ENCODE assay signal across 10 cellular contexts in the genomic region with DNA sequence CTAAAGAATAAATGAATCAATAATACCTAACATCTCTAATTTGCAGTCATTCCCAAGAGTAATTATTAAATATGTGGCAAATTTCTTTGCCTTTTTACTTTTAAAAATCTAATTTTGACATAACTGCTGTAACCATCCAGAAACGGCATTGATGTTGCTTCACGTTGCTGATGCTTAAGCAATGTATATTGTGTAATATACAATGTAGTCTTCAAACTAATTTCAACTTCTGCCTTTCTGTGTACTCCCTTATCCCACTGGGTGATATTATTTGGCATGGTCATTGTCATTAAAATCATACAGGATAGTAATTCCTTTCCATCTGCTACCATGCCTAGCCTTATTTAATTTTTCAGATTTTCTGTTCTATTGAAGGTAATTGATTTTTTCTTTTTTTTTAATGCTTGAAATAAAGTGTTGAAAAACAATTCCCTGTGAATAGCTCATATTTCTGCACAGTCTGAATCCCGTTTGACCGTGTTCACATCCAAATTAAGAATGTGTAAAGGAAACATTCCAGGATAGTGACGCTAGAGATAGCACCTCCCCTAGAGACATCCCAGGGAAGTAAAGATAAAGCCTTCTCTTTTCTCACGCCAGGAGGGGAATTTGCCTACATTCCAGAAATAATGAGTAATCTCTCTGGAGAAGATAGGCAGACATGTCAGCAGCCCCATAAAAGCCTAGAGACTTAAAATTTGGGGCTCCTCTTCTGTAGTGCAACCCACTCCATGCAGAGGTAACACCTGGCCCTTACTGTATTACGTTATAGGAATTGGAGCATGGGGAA. TPM values are rescaled to one million over a fixed set of nuclear protein-coding genes. Genes with fewer than 3 reads are reported as not detected.
DNase-seq lines count a peak whose midpoint lies in the region; TF ChIP-seq lines count a peak whose summit lies in the region.
"Had no signal": no experiment of that assay in that cellular context is flagged by ENCODE, and none has a peak within 500 bp of the region (broad histone marks: within the 10 kb centered on the region; RNA-seq: fewer than 3 reads in every experiment).

No MANE protein-coding gene starts in this region.

- H3K27me3 Mint-ChIP-seq in T-helper 2 cell treated with Interferon-gamma antibody and Interleukin-4, amounts not matched to agents 5 μg/mL and 100 μg/mL, for 36 hours (ENCODE audit: low read depth): no peaks in the 10 kb centered on the region

- H3K27me3 ChIP-seq in fibroblast of lung (ENCODE audit: control insufficient read depth, insufficient read depth, low read length): no peaks in the 10 kb centered on the region
- H3K27me3 ChIP-seq in neuronal stem cell (ENCODE audit: control insufficient read depth in 3 of 3, insufficient read depth in 3 of 3, low read depth in 1 of 3, low read length in 3 of 3): no peaks in the 10 kb centered on the region

- no peak for TF ChIP-seq CTCF in fibroblast of lung (conservative IDR thresholded peaks at IDR 0.05 in 1 of 2, IDR thresholded peaks at IDR 0.05 in 1 of 2; ENCODE audit: low read depth in 1 of 2, low read length in 2 of 2)

- no peak overlapping the region for H4K8ac ChIP-seq in neuronal stem cell (ENCODE audit: low read depth, low read length)

- H3K9me3 Mint-ChIP-seq in T-helper 2 cell treated with Interferon-gamma antibody and Interleukin-4, amounts not matched to agents 5 μg/mL and 100 μg/mL, for 36 hours: no peaks in the 10 kb centered on the region

- H3K4me1 Mint-ChIP-seq in T-helper 2 cell treated with Interferon-gamma antibody and Interleukin-4, amounts not matched to agents 5 μg/mL and 100 μg/mL, for 36 hours (ENCODE audit: low read depth): peaks cover 4% of the 10 kb centered on the region

- H3K4me1 ChIP-seq in fibroblast of lung (ENCODE audit: control insufficient read depth, extremely low read depth, insufficient read depth, low read length) (peaks cover 18% of the 10 kb centered on the region), neuronal stem cell (ENCODE audit: control insufficient read depth in 2 of 2, insufficient read depth in 1 of 2, low read depth in 1 of 2, low read length in 2 of 2) (peaks cover 7 to 13% of the 10 kb centered on the region in 2 donors)

- H2BK15ac ChIP-seq in neuronal stem cell (ENCODE audit: low read length): no peak overlapping the region

- DNase-seq in GF-D8 (lab: John Stamatoyannopoulos, UW): peak; percentile 63
- peak; percentile 30 for DNase-seq in RKO (ENCODE audit: low spot score)
- DNase-seq in fibroblast of lung (ENCODE audit: low read depth in 2 of 2): peak; percentile 64 to 98
- DNase-seq in neuronal stem cell (ENCODE audit: low spot score): peak; percentile 42
- no peak for DNase-seq in NCI-H2081 treated with DMSO at 0.1 percent for 48 hours (lab: John Stamatoyannopoulos, UW)
- DNase-seq in DMS 273 (lab: John Stamatoyannopoulos, UW; ENCODE audit: unreplicated experiment): no peak
- DNase-seq in T-helper 2 cell treated with Interferon-gamma antibody and Interleukin-4, amounts not matched to agents 5 μg/mL and 100 μg/mL, for 36 hours (ENCODE audit: low spot score): no peak
- DNase-seq in activated naive CD4-positive, alpha-beta T cell treated with Interleukin-2 at 50 U/mL for 16 hours: no peak
- DNase-seq: head of caudate nucleus, WERI-Rb-1 had no signal

- H3K18ac ChIP-seq in neuronal stem cell (ENCODE audit: low read length): no peak overlapping the region

- H3K36me3 ChIP-seq in fibroblast of lung (ENCODE audit: control insufficient read depth, insufficient read depth, low read length) (peaks cover 3% of the 10 kb centered on the region), neuronal stem cell (replicated peaks in 1 of 2; ENCODE audit: control insufficient read depth in 2 of 2, insufficient read depth in 2 of 2, low read length in 2 of 2) (peaks cover 2 to 53% of the 10 kb centered on the region in 2 donors)

- H3K4ac ChIP-seq in neuronal stem cell (ENCODE audit: low read length): no peak overlapping the region

- H3K9me3 ChIP-seq in fibroblast of lung (ENCODE audit: control insufficient read depth, insufficient read depth, low read depth, low read length): no peaks in the 10 kb centered on the region
- H3K9me3 ChIP-seq in neuronal stem cell (replicated peaks in 1 of 2; ENCODE audit: control insufficient read depth in 2 of 2, insufficient read depth in 1 of 2, low read depth in 1 of 2, low read length in 2 of 2): peaks cover 0 to 13% of the 10 kb centered on the region in 2 donors

- peak overlapping the region; percentile 61 for H3K27ac ChIP-seq in fibroblast of lung (ENCODE audit: insufficient read depth, low read length)
- peak overlapping the region; percentile 67 for H3K27ac ChIP-seq in neuronal stem cell (replicated peaks; ENCODE audit: low read length)
- H3K27ac ChIP-seq: WERI-Rb-1 had no signal

- no CpG with 5 or more reads among the region's 7 CpGs for WGBS in neuronal stem cell (ENCODE audit: extremely low coverage in 2 of 2, insufficient read length in 2 of 2, insufficient replicate concordance in 1 of 2), 2 donors

- H2BK12ac ChIP-seq in neuronal stem cell (ENCODE audit: low read length): no peak overlapping the region

- H3K23ac ChIP-seq in neuronal stem cell (ENCODE audit: low read depth, low read length, poor library complexity): no peak overlapping the region

- no peak overlapping the region for H3K14ac ChIP-seq in neuronal stem cell (ENCODE audit: low read length)

- no peak overlapping the region for H2BK5ac ChIP-seq in neuronal stem cell (ENCODE audit: low read length)

- H3K27ac Mint-ChIP-seq in T-helper 2 cell treated with Interferon-gamma antibody and Interleukin-4, amounts not matched to agents 5 μg/mL and 100 μg/mL, for 36 hours: no peak overlapping the region

- H3K4me3 ChIP-seq in fibroblast of lung (replicated peaks in 1 of 4; ENCODE audit: control extremely low read depth in 1 of 4, insufficient read depth in 1 of 4, low read depth in 3 of 4, low read length in 4 of 4) (no peak overlapping the region), neuronal stem cell (ENCODE audit: low read length in 2 of 2) (no peak overlapping the region)

- H4K20me1 ChIP-seq in fibroblast of lung (ENCODE audit: control insufficient read depth, extremely low read depth, insufficient read depth, low read length): no peaks in the 10 kb centered on the region

- H3K4me3 Mint-ChIP-seq in T-helper 2 cell treated with Interferon-gamma antibody and Interleukin-4, amounts not matched to agents 5 μg/mL and 100 μg/mL, for 36 hours: no peak overlapping the region

- H2AK5ac ChIP-seq in neuronal stem cell (ENCODE audit: low read depth, low read length): no peak overlapping the region

- peaks cover 5% of the 10 kb centered on the region for H3K79me2 ChIP-seq in fibroblast of lung (ENCODE audit: control insufficient read depth, insufficient read depth, low read length)

- peaks cover 22% of the 10 kb centered on the region for H3K36me3 Mint-ChIP-seq in T-helper 2 cell treated with Interferon-gamma antibody and Interleukin-4, amounts not matched to agents 5 μg/mL and 100 μg/mL, for 36 hours (ENCODE audit: low read depth)

- peak overlapping the region; percentile 21 for H3K4me2 ChIP-seq in fibroblast of lung (ENCODE audit: extremely low read depth, insufficient read depth, low read length)
- H3K4me2 ChIP-seq in neuronal stem cell (ENCODE audit: insufficient read depth, low read length, poor library complexity, severe bottlenecking): no peak overlapping the region

- H3K9ac ChIP-seq in fibroblast of lung (ENCODE audit: insufficient read depth, low read length) (no peak overlapping the region), neuronal stem cell (ENCODE audit: low read depth, low read length, poor library complexity) (no peak overlapping the region)

- H3K79me1 ChIP-seq in neuronal stem cell (ENCODE audit: low read depth, low read length): no peaks in the 10 kb centered on the region

- no peak overlapping the region for H4K91ac ChIP-seq in neuronal stem cell (ENCODE audit: low read depth, low read length, poor library complexity)

- no peak overlapping the region for H2BK120ac ChIP-seq in neuronal stem cell (ENCODE audit: low read depth, low read length)

- H2AFZ ChIP-seq in fibroblast of lung (ENCODE audit: low read length): no peak overlapping the region
- no peak overlapping the region for H2AFZ ChIP-seq in neuronal stem cell (ENCODE audit: low read length)

RNA-seq across cellular contexts. Expression of a gene that starts 8.6 kb away (rescaled TPM):
- total RNA-seq in fibroblast of lung: 20.5 and 22.6 TPM in 2 replicates
- polyA plus RNA-seq in fibroblast of lung: 31.6 and 35.1 TPM in 2 replicates
- 37.2 and 40.7 TPM in 2 replicates for polyA plus RNA-seq in fibroblast of lung (2012)
- 0.12 and 1.2 TPM in 2 replicates for polyA minus RNA-seq in fibroblast of lung (ENCODE audit: low replicate concordance)
- polyA plus RNA-seq in neuronal stem cell (2013, experiment 1 of 2): 94.5 TPM
- 100.0 TPM for polyA plus RNA-seq in neuronal stem cell (2013, experiment 2 of 2)

RNA-seq across cellular contexts. Expression of a gene that starts 12.7 kb away (rescaled TPM):
- 14.6 and 15.7 TPM in 2 replicates for total RNA-seq in fibroblast of lung
- 24.0 and 48.8 TPM in 2 replicates for polyA plus RNA-seq in fibroblast of lung
- 19.5 and 38.6 TPM in 2 replicates for polyA plus RNA-seq in fibroblast of lung (2012)
- 4.0 and 10.6 TPM in 2 replicates for polyA minus RNA-seq in fibroblast of lung (ENCODE audit: low replicate concordance)
- polyA plus RNA-seq in neuronal stem cell (2013, experiment 1 of 2): 1.1 TPM
- 1.2 TPM for polyA plus RNA-seq in neuronal stem cell (2013, experiment 2 of 2)

RNA-seq across cellular contexts. Expression of a gene that starts 35.1 kb away (rescaled TPM):
- total RNA-seq in fibroblast of lung: 120 and 131 TPM in 2 replicates
- polyA plus RNA-seq in fibroblast of lung: 52.9 and 53.0 TPM in 2 replicates
- 30.8 and 35.4 TPM in 2 replicates for polyA plus RNA-seq in fibroblast of lung (2012)
- 26.5 and 29.9 TPM in 2 replicates for polyA minus RNA-seq in fibroblast of lung (ENCODE audit: low replicate concordance)
- 41.8 TPM for polyA plus RNA-seq in neuronal stem cell (2013, experiment 1 of 2)
- 42.2 TPM for polyA plus RNA-seq in neuronal stem cell (2013, experiment 2 of 2)

Comparison
In these comparisons a context has a peak if more than half of its experiments do, and no peak if none do; other contexts are left out.
1. DNase-seq: peak in GF-D8 (single experiment), RKO (single experiment), fibroblast of lung (2 of 2) and neuronal stem cell (single experiment); none in NCI-H2081 treated with DMSO at 0.1 percent for 48 hours (single experiment), DMS 273 (single experiment), T-helper 2 cell treated with Interferon-gamma antibody and Interleukin-4, amounts not matched to agents 5 μg/mL and 100 μg/mL, for 36 hours (single experiment) and activated naive CD4-positive, alpha-beta T cell treated with Interleukin-2 at 50 U/mL for 16 hours (single experiment).